8 cellular contexts compared by ENCODE assay signal in genomic region chr2:37232131-37232933, GRCh38.
DNase-seq lines count a peak whose midpoint lies in the region; ATAC-seq, FAIRE-seq and TF ChIP-seq lines count a peak whose summit lies in the region.

No MANE protein-coding gene starts in this region.

- H3K27me3 ChIP-seq in HL-60 (ENCODE audit: insufficient read depth, poor library complexity, severe bottlenecking) = no peaks in the 10 kb centered on the region

- ATAC-seq in GM18502 (IDR thresholded peaks at IDR 0.05; ENCODE audit: poor library complexity, unreplicated experiment) = no peak

- FAIRE-seq in D721Med (lab: Jason Lieb, UNC) = no peak

- TF ChIP-seq CTCF in GM12875 (IDR thresholded peaks at IDR 0.05; ENCODE audit: borderline replicate concordance, insufficient read depth, low read depth, low read length) = no peak
- TF ChIP-seq CTCF in HL-60 (IDR thresholded peaks at IDR 0.05; ENCODE audit: insufficient read depth, low read length) = no peak
- no peak for TF ChIP-seq CTCF in D721Med (IDR thresholded peaks at IDR 0.05; ENCODE audit: insufficient read depth, missing control alignments)

- DNase-seq in HL-60 (ENCODE audit: low read depth in 1 of 2, low spot score in 1 of 2) = peak in 1 of 2 experiments; percentile 7
- DNase-seq in amniotic stem cell (lab: John Stamatoyannopoulos, UW) = peak; percentile 24
- peak; percentile 38 for DNase-seq in stimulated activated CD8-positive, alpha-beta memory T cell treated with anti-CD3 and anti-CD28 coated beads, Interleukin-4, amount 100 ng/mL, for 48 hours
- no peak for DNase-seq in superior temporal gyrus (ENCODE audit: extremely low spot score)
- no peak for DNase-seq in D721Med (ENCODE audit: insufficient read length, low spot score)

- peak overlapping the region; percentile 86 for H3K27ac ChIP-seq in HL-60 (replicated peaks)

- peak overlapping the region; percentile 72 for H3K4me3 ChIP-seq in GM12875 (ENCODE audit: low read depth, low read length)
- H3K4me3 ChIP-seq in HL-60 (replicated peaks; ENCODE audit: insufficient read depth, low read length) = peak overlapping the region; percentile 86
- peak overlapping the region; percentile 75 for H3K4me3 ChIP-seq in iPS-11a (ENCODE audit: low read depth, low read length)

Comparison
In these comparisons a context has a peak if more than half of its experiments do, and no peak if none do; other contexts are left out.
1. DNase-seq: peak in amniotic stem cell (single experiment) and stimulated activated CD8-positive, alpha-beta memory T cell treated with anti-CD3 and anti-CD28 coated beads, Interleukin-4, amount 100 ng/mL, for 48 hours (single experiment); none in superior temporal gyrus (single experiment) and D721Med (single experiment).
2. Peak in every context shown above with its lines, with median percentiles within 50 percentile points of each other: H3K4me3 ChIP-seq.